In genomic region chr2:59746291-59746690, GRCh38 we compare ENCODE assay signal across 26 cellular contexts.
"Had no signal": no experiment of that assay in that cellular context is flagged by ENCODE, and none has a peak within 500 bp of the region (broad histone marks: within the 10 kb centered on the region; RNA-seq: fewer than 3 reads in every experiment).

No MANE protein-coding gene starts in this region.

- H3K4me1 Mint-ChIP-seq: stimulated activated effector memory CD8-positive, alpha-beta T cell treated with anti-CD3 and anti-CD28 coated beads, Interleukin-12 subunit alpha, Interleukin-12 subunit beta, amount 100 ng/mL, for 72 hours; stimulated activated memory B cell treated with anti-CD40 and anti-IgM and Interleukin-4, amounts not matched to agents 10 μg/mL and 1 μg/mL and 100 μg/mL, for 72 hours; stimulated activated naive CD8-positive, alpha-beta T cell treated with anti-CD3 and anti-CD28 coated beads, Interleukin-15, amount 100 ng/mL, for 72 hours had no signal

- H3K27ac Mint-ChIP-seq: stimulated activated effector memory CD8-positive, alpha-beta T cell treated with anti-CD3 and anti-CD28 coated beads, Interleukin-12 subunit alpha, Interleukin-12 subunit beta, amount 100 ng/mL, for 72 hours; stimulated activated memory B cell treated with anti-CD40 and anti-IgM and Interleukin-4, amounts not matched to agents 10 μg/mL and 1 μg/mL and 100 μg/mL, for 72 hours; stimulated activated naive CD8-positive, alpha-beta T cell treated with anti-CD3 and anti-CD28 coated beads, Interleukin-15, amount 100 ng/mL, for 72 hours; stimulated activated naive CD8-positive, alpha-beta T cell treated with anti-CD3 and anti-CD28 coated beads, Interleukin-15, Interleukin-2, amounts not matched to agents 100 ng/mL and 50 ng/mL, for 24 hours; type B pancreatic cell had no signal

- H3K27me3 ChIP-seq: stomach, suprapubic skin, testis, thyroid gland, tibial artery, tibial nerve, transverse colon, upper lobe of left lung, upper lobe of right lung, uterus, vagina had no signal

- H3K4me3 ChIP-seq: stomach, suprapubic skin, testis, thoracic aorta, thyroid gland, tibial artery, tibial nerve, transverse colon, upper lobe of left lung, upper lobe of right lung, uterus, vagina had no signal

- H3K36me3 ChIP-seq: stomach, suprapubic skin, thoracic aorta, thyroid gland, tibial artery, tibial nerve, transverse colon, upper lobe of left lung, upper lobe of right lung, uterus, vagina had no signal

- H3K4me3 Mint-ChIP-seq: stimulated activated effector memory CD8-positive, alpha-beta T cell treated with anti-CD3 and anti-CD28 coated beads, Interleukin-12 subunit alpha, Interleukin-12 subunit beta, amount 100 ng/mL, for 72 hours; stimulated activated memory B cell treated with anti-CD40 and anti-IgM and Interleukin-4, amounts not matched to agents 10 μg/mL and 1 μg/mL and 100 μg/mL, for 72 hours; stimulated activated naive CD8-positive, alpha-beta T cell treated with anti-CD3 and anti-CD28 coated beads, Interleukin-15, amount 100 ng/mL, for 72 hours; stimulated activated naive CD8-positive, alpha-beta T cell treated with anti-CD3 and anti-CD28 coated beads, Interleukin-15, Interleukin-2, amounts not matched to agents 100 ng/mL and 50 ng/mL, for 24 hours; type B pancreatic cell had no signal

- DNase-seq: stimulated activated CD4-positive, alpha-beta T cell treated with anti-CD3 and anti-CD28 coated beads, Interleukin-2, amount 100 ng/mL, for 48 hours; stimulated activated CD4-positive, alpha-beta T cell treated with anti-CD3 and anti-CD28 coated beads, Interleukin-4, amount 100 ng/mL, for 1 hour; stimulated activated CD4-positive, alpha-beta T cell treated with anti-CD3 and anti-CD28 coated beads, Interleukin-4, amount 100 ng/mL, for 24 hours; stimulated activated CD4-positive, alpha-beta T cell treated with anti-CD3 and anti-CD28 coated beads, Interleukin-4, amount 100 ng/mL, for 4 hours; stimulated activated CD8-positive, alpha-beta memory T cell treated with anti-CD3 and anti-CD28 coated beads, Interleukin-4, amount 100 ng/mL, for 48 hours; stimulated activated naive CD4-positive, alpha-beta T cell; stimulated activated naive CD4-positive, alpha-beta T cell treated with Interleukin-2 at 50 U/mL for 16 hours; stimulated activated naive CD8-positive, alpha-beta T cell treated with anti-CD3 and anti-CD28 coated beads, Interleukin-15, amount 100 ng/mL, for 72 hours; stimulated activated naive CD8-positive, alpha-beta T cell treated with anti-CD3 and anti-CD28 coated beads, Interleukin-15, Interleukin-2, amounts not matched to agents 100 U/mL and 50 U/mL, for 24 hours; stomach; substantia nigra; testis; thyroid gland; tibial artery; transverse colon; upper lobe of left lung; upper lobe of right lung; uterus had no signal

- H3K36me3 Mint-ChIP-seq: stimulated activated effector memory CD8-positive, alpha-beta T cell treated with anti-CD3 and anti-CD28 coated beads, Interleukin-12 subunit alpha, Interleukin-12 subunit beta, amount 100 ng/mL, for 72 hours; stimulated activated memory B cell treated with anti-CD40 and anti-IgM and Interleukin-4, amounts not matched to agents 10 μg/mL and 1 μg/mL and 100 μg/mL, for 72 hours; type B pancreatic cell had no signal

- H3K27me3 Mint-ChIP-seq: stimulated activated naive CD8-positive, alpha-beta T cell treated with anti-CD3 and anti-CD28 coated beads, Interleukin-15, amount 100 ng/mL, for 72 hours had no signal

- H3K9me3 Mint-ChIP-seq: stimulated activated memory B cell treated with anti-CD40 and anti-IgM and Interleukin-4, amounts not matched to agents 10 μg/mL and 1 μg/mL and 100 μg/mL, for 72 hours; stimulated activated naive CD8-positive, alpha-beta T cell treated with anti-CD3 and anti-CD28 coated beads, Interleukin-15, amount 100 ng/mL, for 72 hours; stimulated activated naive CD8-positive, alpha-beta T cell treated with anti-CD3 and anti-CD28 coated beads, Interleukin-15, Interleukin-2, amounts not matched to agents 100 ng/mL and 50 ng/mL, for 24 hours had no signal

- H3K9me3 ChIP-seq: stomach, suprapubic skin, testis, thoracic aorta, thyroid gland, tibial artery, tibial nerve, transverse colon, upper lobe of left lung, upper lobe of right lung, uterus, vagina had no signal

- H3K27ac ChIP-seq: stomach, suprapubic skin, testis, thoracic aorta, thyroid gland, tibial artery, tibial nerve, transverse colon, upper lobe of left lung, upper lobe of right lung, uterus, vagina had no signal

- ATAC-seq: stimulated activated effector memory CD8-positive, alpha-beta T cell treated with anti-CD3 and anti-CD28 coated beads, Interleukin-12 subunit alpha, Interleukin-12 subunit beta, amount 100 ng/mL, for 72 hours; stimulated activated memory B cell treated with anti-CD40 and anti-IgM and Interleukin-4, amounts not matched to agents 10 μg/mL and 1 μg/mL and 100 μg/mL, for 72 hours; stimulated activated naive CD8-positive, alpha-beta T cell treated with anti-CD3 and anti-CD28 coated beads, Interleukin-15, amount 100 ng/mL, for 72 hours; stimulated activated naive CD8-positive, alpha-beta T cell treated with anti-CD3 and anti-CD28 coated beads, Interleukin-15, Interleukin-2, amounts not matched to agents 100 U/mL and 50 U/mL, for 24 hours; upper lobe of right lung had no signal
